8 cellular contexts compared by ENCODE assay signal in genomic region chr17:81909966-81910839, GRCh38. TPM values are rescaled to one million over a fixed set of nuclear protein-coding genes. Genes with fewer than 3 reads are reported as not detected.
DNase-seq lines count a peak whose midpoint lies in the region; ATAC-seq, FAIRE-seq and TF ChIP-seq lines count a peak whose summit lies in the region.

No MANE protein-coding gene starts in this region.

- H3K36me3 Mint-ChIP-seq in Caco-2 (ENCODE audit: insufficient read depth, unreplicated experiment), result peaks cover 91% of the 10 kb centered on the region

- no peaks in the 10 kb centered on the region for H3K9me3 ChIP-seq in Caco-2
- no peaks in the 10 kb centered on the region for H3K9me3 ChIP-seq in mesodermal cell (ENCODE audit: control insufficient read depth, low read length)

- POLR2A ChIA-PET in Caco-2 (lab: Charles Lee), result interaction anchor here (0.6 kb wide), 1 partner anchor 55 kb away, joined by 3 read pairs; no protein-coding TSS in a partner anchor

- intact Hi-C loops in Caco-2 (cut with micrococcal nuclease; ENCODE audit: unreplicated experiment), result loop anchor here (1.0 to 2.0 kb wide), 2 partner anchors 17 to 19 kb away; partner anchors contain the start of genes ALYREF, ANAPC11 and MAFG

- peaks cover 13% of the 10 kb centered on the region for H3K4me1 Mint-ChIP-seq in Caco-2 (ENCODE audit: low read depth, unreplicated experiment)

- peak overlapping the region; percentile 94 for H3K27ac Mint-ChIP-seq in Caco-2 (ENCODE audit: unreplicated experiment)

- H3K4me3 ChIP-seq in Caco-2 (ENCODE audit: low read depth, low read length) (peak overlapping the region; percentile 99), bronchial epithelial cell (ENCODE audit: low read depth, low read length) (peak overlapping the region; percentile 72), mesodermal cell (ENCODE audit: extremely low read depth, insufficient read depth, low read length, poor library complexity, severe bottlenecking) (peak overlapping the region; percentile 65)

- H3K27ac ChIP-seq in mesodermal cell (ENCODE audit: low read depth, low read length, severe bottlenecking), result no peak overlapping the region

- no peaks in the 10 kb centered on the region for H3K27me3 Mint-ChIP-seq in Caco-2 (ENCODE audit: insufficient read depth, unreplicated experiment)

- peak; percentile 87 to 93 for DNase-seq in Caco-2
- peak; percentile 29 to 31 for DNase-seq in Kasumi-1 (lab: John Stamatoyannopoulos, UW)
- DNase-seq in bronchial epithelial cell (ENCODE audit: low read depth), result no peak
- no peak for DNase-seq in activated effector memory CD4-positive, alpha-beta T cell treated with anti-CD3 and anti-CD28 coated beads, Interleukin-2, amount 50 U/mL, for 16 hours
- DNase-seq in midbrain (lab: John Stamatoyannopoulos, UW), result no peak

- H3K9me3 Mint-ChIP-seq in Caco-2 (ENCODE audit: unreplicated experiment), result no peaks in the 10 kb centered on the region

- peaks cover 22% of the 10 kb centered on the region for H3K36me3 ChIP-seq in Caco-2 (ENCODE audit: control insufficient read depth, insufficient read depth, low read length)
- H3K36me3 ChIP-seq in bronchial epithelial cell (ENCODE audit: control insufficient read depth, insufficient read depth, low read length), result peaks cover 52% of the 10 kb centered on the region
- H3K36me3 ChIP-seq in mesodermal cell (ENCODE audit: control insufficient read depth, insufficient read depth, low read length), result peaks cover 80% of the 10 kb centered on the region

- TF ChIP-seq CTCF in Caco-2 (IDR thresholded peaks at IDR 0.05; ENCODE audit: insufficient read depth in 1 of 2, low read depth in 1 of 2, low read length in 1 of 2, severe bottlenecking in 1 of 2, unreplicated experiment in 1 of 2), result no peak
- no peak for TF ChIP-seq CTCF in bronchial epithelial cell (IDR thresholded peaks at IDR 0.05; ENCODE audit: insufficient read depth, low read length, severe bottlenecking)

- H3K4me3 Mint-ChIP-seq in Caco-2 (ENCODE audit: unreplicated experiment), result peak overlapping the region; percentile 89

- 35 to 42% methylated on average over 15 to 19 of the region's 23 CpGs for WGBS in mesodermal cell (ENCODE audit: insufficient coverage in 2 of 2), 2 experiments

- ATAC-seq in GM18520 (IDR thresholded peaks at IDR 0.05; ENCODE audit: unreplicated experiment), result no peak
- ATAC-seq in HG03135 (IDR thresholded peaks at IDR 0.05; ENCODE audit: unreplicated experiment), result no peak

- no peak for FAIRE-seq in bronchial epithelial cell (lab: Jason Lieb, UNC)

- BruUV-seq in Caco-2 (replicated peaks; lab: Mats Ljungman, UMichigan), result TSS peak; percentile 41

- H3K4me1 ChIP-seq in Caco-2 (peaks cover 15% of the 10 kb centered on the region), mesodermal cell (ENCODE audit: control insufficient read depth, insufficient read depth, low read length, poor library complexity, severe bottlenecking) (peaks cover 3% of the 10 kb centered on the region)

- CTCF ChIA-PET in Caco-2 (lab: Charles Lee), result interaction anchor here (1.1 kb wide), 1 partner anchor 18 kb away, joined by 3 read pairs; no protein-coding TSS in a partner anchor

- H3K27me3 ChIP-seq in Caco-2 (replicated peaks; ENCODE audit: control insufficient read depth, insufficient read depth, low read length) (no peaks in the 10 kb centered on the region), bronchial epithelial cell (ENCODE audit: control insufficient read depth, insufficient read depth, low read length) (no peaks in the 10 kb centered on the region)

RNA-seq across cellular contexts. Expression of gene PCYT2, which starts 1.0 kb away (rescaled TPM):
- total RNA-seq in Caco-2 (2022) (125 and 151 TPM in 2 replicates), bronchial epithelial cell (16.5 and 29.5 TPM in 2 replicates)
- 41.1 TPM for polyA plus RNA-seq in mesodermal cell (2013, experiment 1 of 2)
- polyA plus RNA-seq in mesodermal cell (2013, experiment 2 of 2), result 36.6 TPM

RNA-seq across cellular contexts. Expression of gene SIRT7, which starts 7.8 kb away (rescaled TPM):
- total RNA-seq in Caco-2 (2022) (55.6 and 57.4 TPM in 2 replicates), bronchial epithelial cell (48.4 and 62.2 TPM in 2 replicates)
- polyA plus RNA-seq in mesodermal cell (2013, experiment 1 of 2), result 10.3 TPM
- polyA plus RNA-seq in mesodermal cell (2013, experiment 2 of 2), result 8.3 TPM

RNA-seq across cellular contexts. Expression of gene NPB, which starts 8.2 kb away (rescaled TPM):
- 0.37 and 0.68 TPM in 2 replicates for total RNA-seq in Caco-2 (2022)
- total RNA-seq in bronchial epithelial cell, result 0.26 and 0.51 TPM in 2 replicates
- 1.9 TPM for polyA plus RNA-seq in mesodermal cell (2013, experiment 1 of 2)
- not detected for polyA plus RNA-seq in mesodermal cell (2013, experiment 2 of 2)

RNA-seq across cellular contexts. Expression of gene MAFG, which starts 17.3 kb away (rescaled TPM):
- total RNA-seq in Caco-2 (2022), result 28.9 and 29.1 TPM in 2 replicates
- 16.8 and 19.6 TPM in 2 replicates for total RNA-seq in bronchial epithelial cell
- 20.2 TPM for polyA plus RNA-seq in mesodermal cell (2013, experiment 1 of 2)
- polyA plus RNA-seq in mesodermal cell (2013, experiment 2 of 2), result 16.7 TPM

RNA-seq across cellular contexts. Expression of gene ANAPC11, which starts 18.7 kb away (rescaled TPM):
- 133 and 140 TPM in 2 replicates for total RNA-seq in Caco-2 (2022)
- 237 and 251 TPM in 2 replicates for total RNA-seq in bronchial epithelial cell
- polyA plus RNA-seq in mesodermal cell (2013, experiment 1 of 2), result 200 TPM
- polyA plus RNA-seq in mesodermal cell (2013, experiment 2 of 2), result 198 TPM

Comparison
In these comparisons a context has a peak if more than half of its experiments do, and no peak if none do; other contexts are left out.
1. DNase-seq: peak in Caco-2 (2 of 2) and Kasumi-1 (2 of 2); none in bronchial epithelial cell (single experiment), activated effector memory CD4-positive, alpha-beta T cell treated with anti-CD3 and anti-CD28 coated beads, Interleukin-2, amount 50 U/mL, for 16 hours (single experiment) and midbrain (single experiment).
2. Peak in every context shown above with its lines, with median percentiles within 50 percentile points of each other: H3K4me3 ChIP-seq.